8 cellular contexts compared by ENCODE assay signal in genomic region chr11:73980001-73980960, GRCh38. TPM values are rescaled to one million over a fixed set of nuclear protein-coding genes. Genes with fewer than 3 reads are reported as not detected.
A peak's percentile ranks its signal among the peaks of the same experiment; 100 is the strongest.
DNase-seq lines count a peak whose midpoint lies in the region; ATAC-seq lines count a peak whose summit lies in the region.

No MANE protein-coding gene starts in this region.

- peaks cover 7% of the 10 kb centered on the region; the same call in 1 of the 2 replicates for H3K4me1 ChIP-seq in SJCRH30

- peak; percentile 20 for DNase-seq in 8988T
- peak; percentile 98 for DNase-seq in OCI-M1 (lab: John Stamatoyannopoulos, UW)
- DNase-seq in activated effector memory CD4-positive, alpha-beta T cell treated with anti-CD3 and anti-CD28 coated beads, Interleukin-2, amount 50 U/mL, for 16 hours = peak; percentile 90
- DNase-seq in islet precursor cell = peak; percentile 53
- peak in 2 of 3 experiments; percentile 45 to 63 for DNase-seq in stimulated activated CD4-positive, alpha-beta T cell treated with anti-CD3 and anti-CD28 coated beads, TNF-alpha, amount 100 ng/mL, for 4 hours (ENCODE audit: low read depth in 3 of 3)
- no peak for DNase-seq in SJCRH30

- no peaks in the 10 kb centered on the region for H3K9me3 ChIP-seq in SJCRH30 (replicated peaks)

- no peak overlapping the region for H3K27ac ChIP-seq in SJCRH30

- ATAC-seq in GM18909 (IDR thresholded peaks at IDR 0.05; ENCODE audit: poor library complexity, unreplicated experiment) (peak; percentile 54), HG03196 (IDR thresholded peaks at IDR 0.05; ENCODE audit: unreplicated experiment) (peak; percentile 32)

- H3K36me3 ChIP-seq in SJCRH30 = peaks cover 45% of the 10 kb centered on the region

- no peak overlapping the region for H3K4me3 ChIP-seq in SJCRH30

- H3K27me3 ChIP-seq in SJCRH30 = no peaks in the 10 kb centered on the region

RNA-seq across cellular contexts. Expression of gene UCP2, which starts 2.4 kb away (rescaled TPM):
- 25.8 and 28.8 TPM in 2 replicates for total RNA-seq in SJCRH30 (2014; rRNA removed; shearing (Covaris generic))

RNA-seq across cellular contexts. Expression of gene UCP3, which starts 28.6 kb away (rescaled TPM):
- total RNA-seq in SJCRH30 (2014; rRNA removed; shearing (Covaris generic)) = 0.53 and 1.2 TPM in 2 replicates

RNA-seq across cellular contexts. Expression of gene DNAJB13, which starts 29.5 kb away (rescaled TPM):
- total RNA-seq in SJCRH30 (2014; rRNA removed; shearing (Covaris generic)) = not detected in 2 replicates

Comparison
In these comparisons a context has a peak if more than half of its experiments do, and no peak if none do; other contexts are left out.
1. DNase-seq: peak in 8988T (single experiment), OCI-M1 (single experiment), activated effector memory CD4-positive, alpha-beta T cell treated with anti-CD3 and anti-CD28 coated beads, Interleukin-2, amount 50 U/mL, for 16 hours (single experiment), islet precursor cell (single experiment) and stimulated activated CD4-positive, alpha-beta T cell treated with anti-CD3 and anti-CD28 coated beads, TNF-alpha, amount 100 ng/mL, for 4 hours (2 of 3); none in SJCRH30 (0 of 2).